In the genomic region with DNA sequence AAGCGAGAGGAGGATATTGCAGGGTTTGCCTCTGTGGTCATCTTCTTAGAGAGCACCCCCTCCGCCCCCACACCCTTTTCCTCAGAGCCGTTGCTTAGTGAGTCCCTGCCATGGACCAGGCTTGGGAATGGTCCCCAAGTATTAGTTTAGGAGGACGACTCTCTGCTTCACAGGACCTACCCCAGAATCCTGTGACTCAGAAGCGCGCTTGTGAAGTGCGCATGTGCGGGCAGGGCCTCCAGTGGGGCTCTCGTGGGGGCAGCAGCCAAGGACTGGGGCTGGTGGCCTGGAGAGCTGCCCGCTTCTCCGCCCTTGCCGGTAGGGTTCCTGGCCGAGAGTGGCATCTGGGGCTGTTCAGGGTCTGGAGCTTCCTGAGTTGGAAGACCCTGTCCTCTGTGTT, we compare ENCODE assay signal across 7 cellular contexts. TPM values are rescaled to one million over a fixed set of nuclear protein-coding genes. Genes with fewer than 3 reads are reported as not detected.
A peak's percentile ranks its signal among the peaks of the same experiment; 100 is the strongest.
DNase-seq lines count a peak whose midpoint lies in the region; ATAC-seq and TF ChIP-seq lines count a peak whose summit lies in the region.

No MANE protein-coding gene starts in this region.

- TF ChIP-seq CTCF in foreskin keratinocyte (conservative IDR thresholded peaks at IDR 0.05), result no peak

- H3K9me3 Mint-ChIP-seq in IgD-negative memory B cell, result no peaks in the 10 kb centered on the region
- no peaks in the 10 kb centered on the region for H3K9me3 Mint-ChIP-seq in activated CD4-positive, alpha-beta memory T cell treated with anti-CD3 and anti-CD28 coated beads, Interleukin-2, amount 10 ng/mL, durations not matched to agents 7 days and 5 days
- no peaks in the 10 kb centered on the region for H3K9me3 Mint-ChIP-seq in effector memory CD8-positive, alpha-beta T cell

- H3K36me3 ChIP-seq in skeletal muscle satellite cell (ENCODE audit: insufficient read depth, low read length), result peaks cover 2% of the 10 kb centered on the region

- H3K27me3 ChIP-seq in foreskin keratinocyte (no peaks in the 10 kb centered on the region), skeletal muscle satellite cell (ENCODE audit: control insufficient read depth, insufficient read depth, low read length) (no peaks in the 10 kb centered on the region)

- H3K27me3 Mint-ChIP-seq in IgD-negative memory B cell, result no peaks in the 10 kb centered on the region
- H3K27me3 Mint-ChIP-seq in activated CD4-positive, alpha-beta memory T cell treated with anti-CD3 and anti-CD28 coated beads, Interleukin-2, amount 10 ng/mL, durations not matched to agents 7 days and 5 days, result no peaks in the 10 kb centered on the region
- no peaks in the 10 kb centered on the region for H3K27me3 Mint-ChIP-seq in effector memory CD8-positive, alpha-beta T cell

- H3K9me3 ChIP-seq in skeletal muscle satellite cell (replicated peaks; ENCODE audit: low read length), result no peaks in the 10 kb centered on the region

- no peak overlapping the region for H3K27ac ChIP-seq in foreskin keratinocyte

- H3K4me3 Mint-ChIP-seq in IgD-negative memory B cell, result peak overlapping the region; percentile 39 to 88 (median 80)
- H3K4me3 Mint-ChIP-seq in activated CD4-positive, alpha-beta memory T cell treated with anti-CD3 and anti-CD28 coated beads, Interleukin-2, amount 10 ng/mL, durations not matched to agents 7 days and 5 days, result peak overlapping the region; percentile 53
- peak overlapping the region in 1 of 2 donors; percentile 61 for H3K4me3 Mint-ChIP-seq in effector memory CD8-positive, alpha-beta T cell

- H3K27ac Mint-ChIP-seq in IgD-negative memory B cell, result peak overlapping the region in 2 of 3 donors; percentile 32 to 84
- peak overlapping the region; percentile 66 for H3K27ac Mint-ChIP-seq in activated CD4-positive, alpha-beta memory T cell treated with anti-CD3 and anti-CD28 coated beads, Interleukin-2, amount 10 ng/mL, durations not matched to agents 7 days and 5 days
- H3K27ac Mint-ChIP-seq in effector memory CD8-positive, alpha-beta T cell, result no peak overlapping the region

- peak overlapping the region; percentile 23 for H3K9ac ChIP-seq in skeletal muscle satellite cell (ENCODE audit: low read depth, low read length)

- POLR2A ChIA-PET in activated CD4-positive, alpha-beta memory T cell treated with anti-CD3 and anti-CD28 coated beads, Interleukin-2, amount 10 ng/mL, durations not matched to agents 7 days and 5 days (lab: Charles Lee), result interaction anchor here (1.1 to 5.7 kb wide), 3 partner anchors 73 to 202 kb away, joined by 3 to 47 read pairs (median 42); partner anchors contain the start of genes BRWD1 and PSMG1

- peak overlapping the region; percentile 85 for H3K4me2 ChIP-seq in skeletal muscle satellite cell (ENCODE audit: low read length)

- peaks cover 5% of the 10 kb centered on the region for H3K36me3 Mint-ChIP-seq in IgD-negative memory B cell
- H3K36me3 Mint-ChIP-seq in activated CD4-positive, alpha-beta memory T cell treated with anti-CD3 and anti-CD28 coated beads, Interleukin-2, amount 10 ng/mL, durations not matched to agents 7 days and 5 days (ENCODE audit: low read depth), result peaks cover 10% of the 10 kb centered on the region
- H3K36me3 Mint-ChIP-seq in effector memory CD8-positive, alpha-beta T cell (ENCODE audit: insufficient read depth), result peaks cover 27% of the 10 kb centered on the region

- CTCF ChIA-PET in activated CD4-positive, alpha-beta memory T cell treated with anti-CD3 and anti-CD28 coated beads, Interleukin-2, amount 10 ng/mL, durations not matched to agents 7 days and 5 days (lab: Charles Lee), result interaction anchor here (1.8 kb wide), 1 partner anchor 12 kb away, joined by 8 read pairs; no protein-coding TSS in a partner anchor

- H3K4me3 ChIP-seq in skeletal muscle satellite cell (ENCODE audit: low read length), result peak overlapping the region; percentile 65

- peak; percentile 3 for ATAC-seq in foreskin keratinocyte
- no peak for ATAC-seq in GM21515 (IDR thresholded peaks at IDR 0.05; ENCODE audit: unreplicated experiment)
- ATAC-seq in effector memory CD8-positive, alpha-beta T cell (replicated peaks), result no peak

- peaks cover 11 to 28% (median 19%) of the 10 kb centered on the region in 3 donors for H3K4me1 Mint-ChIP-seq in IgD-negative memory B cell
- peaks cover 55% of the 10 kb centered on the region for H3K4me1 Mint-ChIP-seq in activated CD4-positive, alpha-beta memory T cell treated with anti-CD3 and anti-CD28 coated beads, Interleukin-2, amount 10 ng/mL, durations not matched to agents 7 days and 5 days
- peaks cover 20 to 27% of the 10 kb centered on the region in 2 donors for H3K4me1 Mint-ChIP-seq in effector memory CD8-positive, alpha-beta T cell (ENCODE audit: low read depth in 2 of 2)

- no peak for DNase-seq in activated CD4-positive, alpha-beta memory T cell treated with anti-CD3 and anti-CD28 coated beads, Interleukin-2, amount 10 ng/mL, durations not matched to agents 7 days and 5 days
- peak in 1 of 2 donors; percentile 26 for DNase-seq in foreskin keratinocyte
- no peak for DNase-seq in DMS53 (lab: John Stamatoyannopoulos, UW)
- no peak for DNase-seq in effector memory CD8-positive, alpha-beta T cell

- H3K4me1 ChIP-seq in foreskin keratinocyte (peaks cover 3% of the 10 kb centered on the region), skeletal muscle satellite cell (ENCODE audit: control insufficient read depth, insufficient read depth, low read length) (peaks cover 33% of the 10 kb centered on the region)

RNA-seq across cellular contexts. Expression of gene HMGN1, which starts 37.3 kb away (rescaled TPM):
- polyA plus RNA-seq in IgD-negative memory B cell (283 TPM), foreskin keratinocyte (341 and 410 TPM in 2 replicates)
- 100 to 1,000 TPM; 327 to 340 TPM for total RNA-seq in activated CD4-positive, alpha-beta memory T cell treated with anti-CD3 and anti-CD28 coated beads, Interleukin-2, amount 10 ng/mL, durations not matched to agents 7 days and 5 days
- total RNA-seq in foreskin keratinocyte, result 358 and 397 TPM in 2 replicates
- 190 and 226 TPM in 2 replicates for total RNA-seq in skeletal muscle satellite cell (2012; rRNA removed)

RNA-seq across cellular contexts. Expression of gene LCA5L, which starts 59.4 kb away (rescaled TPM):
- polyA plus RNA-seq in IgD-negative memory B cell (not detected), foreskin keratinocyte (0.27 and 0.35 TPM in 2 replicates)
- total RNA-seq in activated CD4-positive, alpha-beta memory T cell treated with anti-CD3 and anti-CD28 coated beads, Interleukin-2, amount 10 ng/mL, durations not matched to agents 7 days and 5 days, result not detected
- 0.42 and 0.61 TPM in 2 replicates for total RNA-seq in foreskin keratinocyte
- 0.44 and 1.3 TPM in 2 replicates for total RNA-seq in skeletal muscle satellite cell (2012; rRNA removed)

Comparison
In these comparisons a context has a peak if more than half of its experiments do, and no peak if none do; other contexts are left out.
1. H3K27ac Mint-ChIP-seq: peak in IgD-negative memory B cell (2 of 3) and activated CD4-positive, alpha-beta memory T cell treated with anti-CD3 and anti-CD28 coated beads, Interleukin-2, amount 10 ng/mL, durations not matched to agents 7 days and 5 days (single experiment); none in effector memory CD8-positive, alpha-beta T cell (0 of 2).